In genomic region chr2:27010139-27010538, GRCh38 we compare ENCODE assay signal across 17 cellular contexts. TPM values are rescaled to one million over a fixed set of nuclear protein-coding genes. Genes with fewer than 3 reads are reported as not detected.
DNase-seq lines count a peak whose midpoint lies in the region; ATAC-seq and TF ChIP-seq lines count a peak whose summit lies in the region.
"Had no signal": no experiment of that assay in that cellular context is flagged by ENCODE, and none has a peak within 500 bp of the region (broad histone marks: within the 10 kb centered on the region; RNA-seq: fewer than 3 reads in every experiment).

No MANE protein-coding gene starts in this region.

- H3K9me3 ChIP-seq in PC-3 (ENCODE audit: low read length): no peaks in the 10 kb centered on the region
- H3K9me3 ChIP-seq: HAP-1 had no signal

- H3K9ac ChIP-seq in PC-3 (ENCODE audit: low read length): no peak overlapping the region
- H3K9ac ChIP-seq: GM23248 had no signal

- BruUV-seq in PC-3 (replicated peaks; lab: Mats Ljungman, UMichigan): no TSS peak

- H3F3A ChIP-seq in PC-3 (ENCODE audit: low read length, unreplicated experiment): no peaks in the 10 kb centered on the region

- H3K79me2 ChIP-seq in PC-3 (ENCODE audit: low read length): no peaks in the 10 kb centered on the region

- CTCF ChIA-PET in PC-3 (lab: Charles Lee) (interaction anchor here (0.7 to 1.1 kb wide), 2 partner anchors 28 to 48 kb away, joined by 3 read pairs; no protein-coding TSS in a partner anchor), RWPE1 (lab: Yijun Ruan, JAX) (interaction anchor here (0.7 kb wide), 1 partner anchor 193 kb away, joined by 3 read pairs; no protein-coding TSS in a partner anchor)

- in situ Hi-C loops in Caki2 (cut with HindIII; ENCODE audit: low pct_unique_long_range_greater_than_20kb, low sequenced_read_pairs): no loop called here

- TF ChIP-seq CTCF in PC-3 (conservative IDR thresholded peaks at IDR 0.05; ENCODE audit: low read depth, low read length) (no peak), fibroblast of the aortic adventitia (IDR thresholded peaks at IDR 0.05; ENCODE audit: insufficient read depth, low read length) (no peak), RWPE1 (conservative IDR thresholded peaks at IDR 0.05; ENCODE audit: low read depth) (no peak)

- POLR2A ChIA-PET in PC-3 (lab: Charles Lee; ENCODE audit: unreplicated experiment): no interaction called here
- POLR2A ChIA-PET in RWPE1 (lab: Yijun Ruan, JAX; ENCODE audit: low non-redundant PET): no interaction called here

- no peaks in the 10 kb centered on the region for H3K36me3 ChIP-seq in PC-3 (ENCODE audit: low read depth, low read length)
- H3K36me3 ChIP-seq: HAP-1 had no signal

- intact Hi-C loops in PC-3 (cut with micrococcal nuclease): loop anchor here (2.0 kb wide), 1 partner anchor 41 kb away; no protein-coding TSS in a partner anchor

- ATAC-seq in PC-3: no peak
- ATAC-seq in HG02885 (IDR thresholded peaks at IDR 0.05; ENCODE audit: poor library complexity, unreplicated experiment): no peak
- ATAC-seq: GM12878, T-cell had no signal

- H4K20me1 ChIP-seq in PC-3 (ENCODE audit: low read length): no peaks in the 10 kb centered on the region

- peaks cover 23% of the 10 kb centered on the region for H3K4me1 ChIP-seq in PC-3 (ENCODE audit: insufficient read depth, low read length)
- H3K4me1 ChIP-seq: HAP-1 had no signal

- H3K9me2 ChIP-seq in PC-3 (replicated peaks; ENCODE audit: low read length): no peaks in the 10 kb centered on the region

- peak overlapping the region; percentile 43 for H3K27ac ChIP-seq in PC-3 (ENCODE audit: low read length)
- no peak overlapping the region for H3K27ac ChIP-seq in RWPE1
- H3K27ac ChIP-seq: GM23248, SK-N-MC had no signal

- no peak overlapping the region for H3K4me3 ChIP-seq in PC-3 (ENCODE audit: low read length)
- no peak overlapping the region for H3K4me3 ChIP-seq in fibroblast of the aortic adventitia (ENCODE audit: low read depth, low read length)
- H3K4me3 ChIP-seq: GM12878, GM23248, HAP-1, SK-N-MC had no signal

- peak; percentile 55 for DNase-seq in Caki2 (ENCODE audit: low read depth)
- peak; percentile 46 for DNase-seq in EH (ENCODE audit: low read depth)
- DNase-seq in PC-3: no peak
- peak; percentile 65 for DNase-seq in fibroblast of the aortic adventitia (ENCODE audit: low read depth)
- DNase-seq in RWPE1 (ENCODE audit: low spot score): no peak
- no peak for DNase-seq in NCI-H510A (lab: John Stamatoyannopoulos, UW)
- DNase-seq: NCI-H1417 treated with DMSO at 0.1 percent for 48 hours, NCI-H187 treated with DMSO at 0.1 percent for 48 hours, NCI-H2227 treated with DMSO at 0.1 percent for 48 hours, NCI-H524 treated with DMSO at 0.1 percent for 48 hours, Right ventricle myocardium superior, T-cell had no signal

- peak overlapping the region; percentile 10; the same call in 1 of the 2 replicates for H3K4me2 ChIP-seq in PC-3 (ENCODE audit: low read length)

- no peak overlapping the region for H2AFZ ChIP-seq in PC-3 (ENCODE audit: low read length)
- H2AFZ ChIP-seq: GM23248 had no signal

- no peaks in the 10 kb centered on the region for H3K27me3 ChIP-seq in PC-3 (ENCODE audit: low read length)

RNA-seq across cellular contexts. Expression of gene TMEM214, which starts 22.6 kb away (rescaled TPM):
- 104 and 106 TPM in 2 replicates for total RNA-seq in Caki2 (2014; rRNA removed; shearing (Covaris generic); ENCODE audit: low replicate concordance)
- 43.0 and 56.1 TPM in 2 replicates for total RNA-seq in PC-3 (2014; rRNA removed)
- total RNA-seq in fibroblast of the aortic adventitia (ENCODE audit: low replicate concordance): 10.3 and 71.6 TPM in 2 replicates

RNA-seq across cellular contexts. Expression of gene MAPRE3, which starts 39.7 kb away (rescaled TPM):
- total RNA-seq in Caki2 (2014; rRNA removed; shearing (Covaris generic); ENCODE audit: low replicate concordance): 25.9 and 33.5 TPM in 2 replicates
- total RNA-seq in PC-3 (2014; rRNA removed): 11.9 and 15.6 TPM in 2 replicates
- 5.3 and 7.2 TPM in 2 replicates for total RNA-seq in fibroblast of the aortic adventitia (ENCODE audit: low replicate concordance)

RNA-seq across cellular contexts. Expression of gene AGBL5, which starts 41.3 kb away (rescaled TPM):
- total RNA-seq in Caki2 (2014; rRNA removed; shearing (Covaris generic); ENCODE audit: low replicate concordance): 41.8 and 54.5 TPM in 2 replicates
- total RNA-seq in PC-3 (2014; rRNA removed) (14.1 and 19.2 TPM in 2 replicates), fibroblast of the aortic adventitia (ENCODE audit: low replicate concordance) (17.5 and 25.3 TPM in 2 replicates)

Comparison
In these comparisons a context has a peak if more than half of its experiments do, and no peak if none do; other contexts are left out.
1. DNase-seq: peak in Caki2 (single experiment), EH (single experiment) and fibroblast of the aortic adventitia (single experiment); none in PC-3 (single experiment), RWPE1 (single experiment) and NCI-H510A (single experiment).